14 cellular contexts compared by ENCODE assay signal in genomic region chr1:214002060-214002459, GRCh38. TPM values are rescaled to one million over a fixed set of nuclear protein-coding genes. Genes with fewer than 3 reads are reported as not detected.
A peak's percentile ranks its signal among the peaks of the same experiment; 100 is the strongest.
DNase-seq lines count a peak whose midpoint lies in the region; ATAC-seq lines count a peak whose summit lies in the region.
"Had no signal": no experiment of that assay in that cellular context is flagged by ENCODE, and none has a peak within 500 bp of the region (broad histone marks: within the 10 kb centered on the region; RNA-seq: fewer than 3 reads in every experiment).

No MANE protein-coding gene starts in this region.

- H3K27ac Mint-ChIP-seq in natural killer cell treated with Interleukin-12 subunit alpha and Interleukin-12 subunit beta and Interleukin-15 and Interleukin-18, amount 100 ng/mL, for 72 hours: no peak overlapping the region

- intact Hi-C loops in left colon (cut with DNase I, micrococcal nuclease): no loop called here

- peak; percentile 82 for ATAC-seq in left colon
- no peak for ATAC-seq in HG02938 (IDR thresholded peaks at IDR 0.05; ENCODE audit: unreplicated experiment)
- ATAC-seq in natural killer cell treated with Interleukin-12 subunit alpha and Interleukin-12 subunit beta and Interleukin-15 and Interleukin-18, amount 100 ng/mL, for 72 hours: no peak

- DNase-seq in DMS53 treated with DMSO at 0.1 percent for 48 hours (lab: John Stamatoyannopoulos, UW; ENCODE audit: unreplicated experiment) (peak; percentile 93), NCI-H2029 (lab: John Stamatoyannopoulos, UW) (peak; percentile 32), SHP77 (lab: John Stamatoyannopoulos, UW) (peak; percentile 66 to 76), left colon (no peak), RPMI8226 (no peak), inferior parietal cortex (ENCODE audit: extremely low spot score) (no peak)
- DNase-seq in natural killer cell treated with Interleukin-12 subunit alpha and Interleukin-12 subunit beta and Interleukin-15 and Interleukin-18, amount 100 ng/mL, for 72 hours (ENCODE audit: low spot score): no peak
- DNase-seq: cerebellar nuclear complex; DMS79; GOT3; stimulated activated naive CD4-positive, alpha-beta T cell treated with Interleukin-2 at 50 U/mL for 16 hours; uterus had no signal

- no peak overlapping the region for H3K4me3 Mint-ChIP-seq in natural killer cell treated with Interleukin-12 subunit alpha and Interleukin-12 subunit beta and Interleukin-15 and Interleukin-18, amount 100 ng/mL, for 72 hours

- no peaks in the 10 kb centered on the region for H3K36me3 Mint-ChIP-seq in natural killer cell treated with Interleukin-12 subunit alpha and Interleukin-12 subunit beta and Interleukin-15 and Interleukin-18, amount 100 ng/mL, for 72 hours

- peaks cover 5 to 9% of the 10 kb centered on the region in 2 donors for H3K27me3 Mint-ChIP-seq in natural killer cell treated with Interleukin-12 subunit alpha and Interleukin-12 subunit beta and Interleukin-15 and Interleukin-18, amount 100 ng/mL, for 72 hours

- H3K9me3 Mint-ChIP-seq in natural killer cell treated with Interleukin-12 subunit alpha and Interleukin-12 subunit beta and Interleukin-15 and Interleukin-18, amount 100 ng/mL, for 72 hours: no peaks in the 10 kb centered on the region

- H3K4me1 Mint-ChIP-seq in natural killer cell treated with Interleukin-12 subunit alpha and Interleukin-12 subunit beta and Interleukin-15 and Interleukin-18, amount 100 ng/mL, for 72 hours (ENCODE audit: low read depth in 2 of 2): no peaks in the 10 kb centered on the region

RNA-seq across cellular contexts. Expression of gene PROX1, which starts 14.3 kb away (rescaled TPM):
- 10 to 100 TPM; 15.4 to 18.5 TPM for total RNA-seq in left colon
- not detected for total RNA-seq in natural killer cell treated with Interleukin-12 subunit alpha and Interleukin-12 subunit beta and Interleukin-15 and Interleukin-18, amount 100 ng/mL, for 72 hours
- total RNA-seq: T-helper 2 cell treated with Interferon-gamma antibody and Interleukin-4, amounts not matched to agents 100 ng/mL and 5 ng/mL, for 36 hours had no signal

Comparison
In these comparisons a context has a peak if more than half of its experiments do, and no peak if none do; other contexts are left out.
1. DNase-seq: peak in DMS53 treated with DMSO at 0.1 percent for 48 hours (single experiment), NCI-H2029 (single experiment) and SHP77 (2 of 2); none in left colon (0 of 2), natural killer cell treated with Interleukin-12 subunit alpha and Interleukin-12 subunit beta and Interleukin-15 and Interleukin-18, amount 100 ng/mL, for 72 hours (single experiment), RPMI8226 (single experiment) and inferior parietal cortex (single experiment).
2. RNA of gene PROX1, which starts 14.3 kb away (total RNA-seq): 15.4 to 18.5 TPM in left colon; not detected in natural killer cell treated with Interleukin-12 subunit alpha and Interleukin-12 subunit beta and Interleukin-15 and Interleukin-18, amount 100 ng/mL, for 72 hours; every median in the first group is over 10 times any median in the second.